In the genomic region with DNA sequence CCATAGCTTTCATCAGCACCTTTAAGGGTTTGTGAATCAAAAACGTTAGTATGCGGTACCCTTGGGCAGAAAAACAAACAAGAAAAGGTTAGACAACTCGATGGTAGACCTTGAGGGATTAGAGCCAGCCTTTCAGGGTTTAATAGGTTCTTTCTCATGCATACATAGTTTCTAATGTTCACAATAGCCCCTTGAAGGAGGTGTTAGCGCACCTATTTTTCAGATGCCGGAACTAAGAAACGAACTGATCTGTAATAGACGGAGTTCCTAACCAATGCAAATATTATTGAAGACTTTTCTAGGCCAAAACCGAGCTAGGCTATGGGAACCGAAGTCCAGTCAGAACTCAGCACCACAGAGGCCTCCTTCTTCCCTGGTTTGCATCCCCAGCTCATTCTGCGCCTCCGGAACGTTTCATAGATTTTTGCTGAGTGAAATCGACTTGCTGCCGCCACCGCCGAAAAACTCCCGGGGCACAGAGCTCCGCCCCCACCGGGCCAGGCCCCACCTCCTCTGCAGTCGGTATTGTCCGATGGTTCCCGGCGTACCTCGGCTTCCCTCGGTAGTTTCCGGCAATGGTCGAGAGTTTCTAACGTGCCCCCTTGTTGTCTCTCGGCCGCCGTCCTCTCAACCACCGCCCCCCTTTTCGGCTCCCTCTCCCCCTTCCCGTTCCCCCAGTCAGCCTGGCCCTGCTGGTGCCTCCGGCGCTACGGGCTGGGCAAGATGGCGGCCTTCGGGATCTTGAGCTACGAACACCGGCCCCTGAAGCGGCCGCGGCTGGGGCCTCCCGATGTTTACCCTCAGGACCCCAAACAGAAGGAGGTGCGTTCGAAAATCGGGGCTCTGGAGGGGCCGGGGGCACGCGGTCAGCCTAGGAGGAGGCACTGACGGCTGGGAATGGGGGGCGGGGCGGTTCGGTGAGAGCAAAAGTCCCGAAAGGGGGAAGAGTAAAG, we compare ENCODE assay signal across 1 cellular context.
TF ChIP-seq lines count a peak whose summit lies in the region.

A gene (plus strand): TSS at position 565 of the 953 bp plus-strand sequence. CDS start 159 bp downstream, at position 724.

TF ChIP-seq in HepG2, 621 proteins besides CTCF, POLR2A, EP300 and RAD21 (continued from another document):
- TF ChIP-seq, protein P1, sequence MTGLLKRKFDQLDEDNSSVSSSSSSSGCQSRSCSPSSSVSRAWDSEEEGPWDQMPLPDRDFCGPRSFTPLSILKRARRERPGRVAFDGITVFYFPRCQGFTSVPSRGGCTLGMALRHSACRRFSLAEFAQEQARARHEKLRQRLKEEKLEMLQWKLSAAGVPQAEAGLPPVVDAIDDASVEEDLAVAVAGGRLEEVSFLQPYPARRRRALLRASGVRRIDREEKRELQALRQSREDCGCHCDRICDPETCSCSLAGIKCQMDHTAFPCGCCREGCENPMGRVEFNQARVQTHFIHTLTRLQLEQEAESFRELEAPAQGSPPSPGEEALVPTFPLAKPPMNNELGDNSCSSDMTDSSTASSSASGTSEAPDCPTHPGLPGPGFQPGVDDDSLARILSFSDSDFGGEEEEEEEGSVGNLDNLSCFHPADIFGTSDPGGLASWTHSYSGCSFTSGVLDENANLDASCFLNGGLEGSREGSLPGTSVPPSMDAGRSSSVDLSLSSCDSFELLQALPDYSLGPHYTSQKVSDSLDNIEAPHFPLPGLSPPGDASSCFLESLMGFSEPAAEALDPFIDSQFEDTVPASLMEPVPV (CRISPR knock-in tag; IDR thresholded peaks at IDR 0.05): no peak
- TF ChIP-seq HNRNPLL (IDR thresholded peaks at IDR 0.05; ENCODE audit: low read depth, low read length, poor library complexity, severe bottlenecking): peak; percentile 39
- peak; percentile 60 for TF ChIP-seq SAP130 (CRISPR knock-in tag; IDR thresholded peaks at IDR 0.05; ENCODE audit: low read depth)
- peak; percentile 31; the same call in 1 of the 2 replicates for TF ChIP-seq DMAP1 (CRISPR knock-in tag; IDR thresholded peaks at IDR 0.05)
- TF ChIP-seq ZNF552 (CRISPR knock-in tag; IDR thresholded peaks at IDR 0.05; ENCODE audit: borderline replicate concordance): no peak
- TF ChIP-seq POLR2G (IDR thresholded peaks at IDR 0.05; ENCODE audit: low read depth, low read length): peak; percentile 63
- TF ChIP-seq HDAC6 (IDR thresholded peaks at IDR 0.05; ENCODE audit: low read depth, low read length): no peak
- peak; percentile 47; the same call in 1 of the 2 replicates for TF ChIP-seq KAT8 (CRISPR knock-in tag; IDR thresholded peaks at IDR 0.05)
- TF ChIP-seq, protein P2, sequence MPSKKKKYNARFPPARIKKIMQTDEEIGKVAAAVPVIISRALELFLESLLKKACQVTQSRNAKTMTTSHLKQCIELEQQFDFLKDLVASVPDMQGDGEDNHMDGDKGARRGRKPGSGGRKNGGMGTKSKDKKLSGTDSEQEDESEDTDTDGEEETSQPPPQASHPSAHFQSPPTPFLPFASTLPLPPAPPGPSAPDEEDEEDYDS (CRISPR knock-in tag; IDR thresholded peaks at IDR 0.05): peak; percentile 54; the same call in 1 of the 2 replicates
- peak; percentile 81 for TF ChIP-seq YY1 (IDR thresholded peaks at IDR 0.05; ENCODE audit: insufficient read depth, insufficient replicate concordance, low read depth, low read length)
- TF ChIP-seq, protein P3, sequence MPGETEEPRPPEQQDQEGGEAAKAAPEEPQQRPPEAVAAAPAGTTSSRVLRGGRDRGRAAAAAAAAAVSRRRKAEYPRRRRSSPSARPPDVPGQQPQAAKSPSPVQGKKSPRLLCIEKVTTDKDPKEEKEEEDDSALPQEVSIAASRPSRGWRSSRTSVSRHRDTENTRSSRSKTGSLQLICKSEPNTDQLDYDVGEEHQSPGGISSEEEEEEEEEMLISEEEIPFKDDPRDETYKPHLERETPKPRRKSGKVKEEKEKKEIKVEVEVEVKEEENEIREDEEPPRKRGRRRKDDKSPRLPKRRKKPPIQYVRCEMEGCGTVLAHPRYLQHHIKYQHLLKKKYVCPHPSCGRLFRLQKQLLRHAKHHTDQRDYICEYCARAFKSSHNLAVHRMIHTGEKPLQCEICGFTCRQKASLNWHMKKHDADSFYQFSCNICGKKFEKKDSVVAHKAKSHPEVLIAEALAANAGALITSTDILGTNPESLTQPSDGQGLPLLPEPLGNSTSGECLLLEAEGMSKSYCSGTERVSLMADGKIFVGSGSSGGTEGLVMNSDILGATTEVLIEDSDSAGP (CRISPR knock-in tag; IDR thresholded peaks at IDR 0.05; ENCODE audit: borderline replicate concordance): peak; percentile 16; the same call in 1 of the 2 replicates
- TF ChIP-seq, protein P4, sequence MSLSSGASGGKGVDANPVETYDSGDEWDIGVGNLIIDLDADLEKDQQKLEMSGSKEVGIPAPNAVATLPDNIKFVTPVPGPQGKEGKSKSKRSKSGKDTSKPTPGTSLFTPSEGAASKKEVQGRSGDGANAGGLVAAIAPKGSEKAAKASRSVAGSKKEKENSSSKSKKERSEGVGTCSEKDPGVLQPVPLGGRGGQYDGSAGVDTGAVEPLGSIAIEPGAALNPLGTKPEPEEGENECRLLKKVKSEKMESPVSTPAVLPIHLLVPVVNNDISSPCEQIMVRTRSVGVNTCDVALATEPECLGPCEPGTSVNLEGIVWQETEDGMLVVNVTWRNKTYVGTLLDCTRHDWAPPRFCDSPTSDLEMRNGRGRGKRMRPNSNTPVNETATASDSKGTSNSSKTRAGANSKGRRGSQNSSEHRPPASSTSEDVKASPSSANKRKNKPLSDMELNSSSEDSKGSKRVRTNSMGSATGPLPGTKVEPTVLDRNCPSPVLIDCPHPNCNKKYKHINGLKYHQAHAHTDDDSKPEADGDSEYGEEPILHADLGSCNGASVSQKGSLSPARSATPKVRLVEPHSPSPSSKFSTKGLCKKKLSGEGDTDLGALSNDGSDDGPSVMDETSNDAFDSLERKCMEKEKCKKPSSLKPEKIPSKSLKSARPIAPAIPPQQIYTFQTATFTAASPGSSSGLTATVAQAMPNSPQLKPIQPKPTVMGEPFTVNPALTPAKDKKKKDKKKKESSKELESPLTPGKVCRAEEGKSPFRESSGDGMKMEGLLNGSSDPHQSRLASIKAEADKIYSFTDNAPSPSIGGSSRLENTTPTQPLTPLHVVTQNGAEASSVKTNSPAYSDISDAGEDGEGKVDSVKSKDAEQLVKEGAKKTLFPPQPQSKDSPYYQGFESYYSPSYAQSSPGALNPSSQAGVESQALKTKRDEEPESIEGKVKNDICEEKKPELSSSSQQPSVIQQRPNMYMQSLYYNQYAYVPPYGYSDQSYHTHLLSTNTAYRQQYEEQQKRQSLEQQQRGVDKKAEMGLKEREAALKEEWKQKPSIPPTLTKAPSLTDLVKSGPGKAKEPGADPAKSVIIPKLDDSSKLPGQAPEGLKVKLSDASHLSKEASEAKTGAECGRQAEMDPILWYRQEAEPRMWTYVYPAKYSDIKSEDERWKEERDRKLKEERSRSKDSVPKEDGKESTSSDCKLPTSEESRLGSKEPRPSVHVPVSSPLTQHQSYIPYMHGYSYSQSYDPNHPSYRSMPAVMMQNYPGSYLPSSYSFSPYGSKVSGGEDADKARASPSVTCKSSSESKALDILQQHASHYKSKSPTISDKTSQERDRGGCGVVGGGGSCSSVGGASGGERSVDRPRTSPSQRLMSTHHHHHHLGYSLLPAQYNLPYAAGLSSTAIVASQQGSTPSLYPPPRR (CRISPR knock-in tag; IDR thresholded peaks at IDR 0.05; ENCODE audit: borderline replicate concordance): no peak
- TF ChIP-seq PHF8 (CRISPR knock-in tag; IDR thresholded peaks at IDR 0.05): peak; percentile 61; the same call in 1 of the 2 replicates
- no peak for TF ChIP-seq NR2F1 (CRISPR knock-in tag; IDR thresholded peaks at IDR 0.05)
- TF ChIP-seq HDAC2 (CRISPR knock-in tag; IDR thresholded peaks at IDR 0.05): 0 out of 2 replicates have a peak, but pooled peaks have one; percentile 20
- TF ChIP-seq KAT7 (CRISPR knock-in tag; IDR thresholded peaks at IDR 0.05; ENCODE audit: borderline replicate concordance): no peak
- TF ChIP-seq, protein P5, sequence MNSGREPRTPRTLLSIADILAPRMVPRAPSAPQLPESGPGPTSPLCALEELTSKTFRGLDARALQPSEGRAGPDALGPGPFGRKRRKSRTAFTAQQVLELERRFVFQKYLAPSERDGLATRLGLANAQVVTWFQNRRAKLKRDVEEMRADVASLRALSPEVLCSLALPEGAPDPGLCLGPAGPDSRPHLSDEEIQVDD (CRISPR knock-in tag; IDR thresholded peaks at IDR 0.05; ENCODE audit: borderline replicate concordance): no peak
- peak; percentile 35; the same call in 1 of the 2 replicates for TF ChIP-seq YEATS2 (CRISPR knock-in tag; IDR thresholded peaks at IDR 0.05; ENCODE audit: borderline replicate concordance)
- no peak for TF ChIP-seq HMG20A (CRISPR knock-in tag; IDR thresholded peaks at IDR 0.05; ENCODE audit: borderline replicate concordance)
- TF ChIP-seq, protein P6, sequence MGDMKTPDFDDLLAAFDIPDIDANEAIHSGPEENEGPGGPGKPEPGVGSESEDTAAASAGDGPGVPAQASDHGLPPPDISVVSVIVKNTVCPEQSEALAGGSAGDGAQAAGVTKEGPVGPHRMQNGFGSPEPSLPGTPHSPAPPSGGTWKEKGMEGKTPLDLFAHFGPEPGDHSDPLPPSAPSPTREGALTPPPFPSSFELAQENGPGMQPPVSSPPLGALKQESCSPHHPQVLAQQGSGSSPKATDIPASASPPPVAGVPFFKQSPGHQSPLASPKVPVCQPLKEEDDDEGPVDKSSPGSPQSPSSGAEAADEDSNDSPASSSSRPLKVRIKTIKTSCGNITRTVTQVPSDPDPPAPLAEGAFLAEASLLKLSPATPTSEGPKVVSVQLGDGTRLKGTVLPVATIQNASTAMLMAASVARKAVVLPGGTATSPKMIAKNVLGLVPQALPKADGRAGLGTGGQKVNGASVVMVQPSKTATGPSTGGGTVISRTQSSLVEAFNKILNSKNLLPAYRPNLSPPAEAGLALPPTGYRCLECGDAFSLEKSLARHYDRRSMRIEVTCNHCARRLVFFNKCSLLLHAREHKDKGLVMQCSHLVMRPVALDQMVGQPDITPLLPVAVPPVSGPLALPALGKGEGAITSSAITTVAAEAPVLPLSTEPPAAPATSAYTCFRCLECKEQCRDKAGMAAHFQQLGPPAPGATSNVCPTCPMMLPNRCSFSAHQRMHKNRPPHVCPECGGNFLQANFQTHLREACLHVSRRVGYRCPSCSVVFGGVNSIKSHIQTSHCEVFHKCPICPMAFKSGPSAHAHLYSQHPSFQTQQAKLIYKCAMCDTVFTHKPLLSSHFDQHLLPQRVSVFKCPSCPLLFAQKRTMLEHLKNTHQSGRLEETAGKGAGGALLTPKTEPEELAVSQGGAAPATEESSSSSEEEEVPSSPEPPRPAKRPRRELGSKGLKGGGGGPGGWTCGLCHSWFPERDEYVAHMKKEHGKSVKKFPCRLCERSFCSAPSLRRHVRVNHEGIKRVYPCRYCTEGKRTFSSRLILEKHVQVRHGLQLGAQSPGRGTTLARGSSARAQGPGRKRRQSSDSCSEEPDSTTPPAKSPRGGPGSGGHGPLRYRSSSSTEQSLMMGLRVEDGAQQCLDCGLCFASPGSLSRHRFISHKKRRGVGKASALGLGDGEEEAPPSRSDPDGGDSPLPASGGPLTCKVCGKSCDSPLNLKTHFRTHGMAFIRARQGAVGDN (CRISPR knock-in tag; IDR thresholded peaks at IDR 0.05): peak; percentile 64
- TF ChIP-seq, protein P7, sequence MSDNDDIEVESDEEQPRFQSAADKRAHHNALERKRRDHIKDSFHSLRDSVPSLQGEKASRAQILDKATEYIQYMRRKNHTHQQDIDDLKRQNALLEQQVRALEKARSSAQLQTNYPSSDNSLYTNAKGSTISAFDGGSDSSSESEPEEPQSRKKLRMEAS (IDR thresholded peaks at IDR 0.05): 0 out of 2 replicates have a peak, but pooled peaks have one; percentile 34
- TF ChIP-seq ZFX (CRISPR knock-in tag; IDR thresholded peaks at IDR 0.05; ENCODE audit: low read depth): peak; percentile 51; the same call in 1 of the 2 replicates
